20 cellular contexts compared by ENCODE assay signal in the genomic region with DNA sequence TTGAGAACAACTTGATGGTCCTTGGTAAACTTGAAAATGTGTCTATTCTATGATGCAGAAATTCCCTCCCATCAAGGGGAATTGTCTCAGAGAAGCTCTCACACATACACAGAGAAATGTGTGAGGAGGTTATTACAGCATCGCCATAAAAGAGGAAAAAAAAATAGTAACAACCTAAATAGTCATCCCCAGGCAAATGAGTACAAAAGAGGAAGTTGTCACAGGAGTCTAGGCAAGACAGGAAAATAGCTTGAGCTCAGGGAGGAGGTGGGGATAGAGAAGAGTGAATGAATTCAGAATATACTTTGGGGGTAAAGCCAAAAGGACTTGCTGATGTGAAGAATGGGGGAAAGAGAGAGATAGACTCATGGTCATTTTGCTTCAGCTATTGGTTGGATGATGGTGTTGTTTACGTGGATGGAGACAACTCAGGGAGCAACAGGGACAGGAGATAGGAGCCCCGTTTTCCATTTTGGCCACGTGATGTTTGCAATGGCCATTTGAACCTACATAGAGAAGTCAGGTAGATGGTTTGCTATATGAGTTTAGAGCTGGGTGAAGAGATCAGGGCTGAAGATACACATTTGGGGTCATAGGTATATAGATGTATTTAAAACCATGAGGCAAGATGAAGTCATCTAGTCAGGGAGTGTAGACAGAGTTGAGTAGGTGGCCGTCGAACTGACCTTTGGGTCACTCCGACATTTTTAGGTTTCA. TPM values are rescaled to one million over a fixed set of nuclear protein-coding genes. Genes with fewer than 3 reads are reported as not detected.
A peak's percentile ranks its signal among the peaks of the same experiment; 100 is the strongest.
DNase-seq lines count a peak whose midpoint lies in the region; ATAC-seq, FAIRE-seq and TF ChIP-seq lines count a peak whose summit lies in the region.
"Had no signal": no experiment of that assay in that cellular context is flagged by ENCODE, and none has a peak within 500 bp of the region (broad histone marks: within the 10 kb centered on the region; RNA-seq: fewer than 3 reads in every experiment).

No MANE protein-coding gene starts in this region.

- POLR2A ChIA-PET in K562 (lab: Yijun Ruan, JAX): interaction anchor here (0.6 to 2.0 kb wide), 4 partner anchors 9 to 118 kb away, joined by 3 to 5 read pairs (median 3); no protein-coding TSS in a partner anchor

- TF ChIP-seq CTCF in K562 (IDR thresholded peaks at IDR 0.05 in 2 of 3, conservative IDR thresholded peaks at IDR 0.05 in 1 of 3; ENCODE audit: insufficient read depth in 2 of 3, low read depth in 1 of 3, low read length in 3 of 3): no peak
- no peak for TF ChIP-seq CTCF in BE2C (IDR thresholded peaks at IDR 0.05; ENCODE audit: low read depth, low read length)

- H4K20me1 ChIP-seq in BLaER1 (no peaks in the 10 kb centered on the region), K562 (replicated peaks; ENCODE audit: control insufficient read depth, insufficient read depth, low read length) (no peaks in the 10 kb centered on the region)

- in situ Hi-C loops in K562 (cut with MboI): no loop called here

- H3K9me3 ChIP-seq in BLaER1 (no peaks in the 10 kb centered on the region), K562 (replicated peaks; ENCODE audit: control insufficient read depth, insufficient read depth, low read depth, low read length) (no peaks in the 10 kb centered on the region), BE2C (no peaks in the 10 kb centered on the region)

- H3K4me3 ChIP-seq in BLaER1: no peak overlapping the region
- no peak overlapping the region for H3K4me3 ChIP-seq in K562
- no peak overlapping the region for H3K4me3 ChIP-seq in BE2C (ENCODE audit: low read depth, low read length)

- no peak for TF ChIP-seq POLR2A in K562 (conservative IDR thresholded peaks at IDR 0.05)

- TF ChIP-seq EP300 in K562 (IDR thresholded peaks at IDR 0.05; ENCODE audit: low read length): no peak

- H3K9me1 ChIP-seq in K562 (ENCODE audit: control insufficient read depth, insufficient read depth, low read length): no peaks in the 10 kb centered on the region

- no peak for FAIRE-seq in K562 (lab: Jason Lieb, UNC)
- FAIRE-seq: A204.1 had no signal

- peak; percentile 44 for DNase-seq in KG1 (lab: John Stamatoyannopoulos, UW)
- DNase-seq in NOMO-1 treated with dmso at 0.1 percent for 144 hours (lab: John Stamatoyannopoulos, UW; ENCODE audit: unreplicated experiment): peak; percentile 79
- DNase-seq in K562 (ENCODE audit: extremely low read depth in 1 of 4, low spot score in 3 of 4): no peak
- no peak for DNase-seq in BE2C
- no peak for DNase-seq in ureter (ENCODE audit: low spot score)
- DNase-seq in anterior cingulate cortex (lab: John Stamatoyannopoulos, UW): no peak
- DNase-seq in activated CD4-positive, alpha-beta T cell treated with anti-CD3 and anti-CD28 coated beads for 48 hours: no peak
- DNase-seq: CD8-positive, alpha-beta memory T cell; NCI-H1105; NCI-H1930; NCI-H2171 treated with DMSO at 0.1 percent for 48 hours; NCI-H82; PC-3; T-helper 2 cell had no signal

- H2AFZ ChIP-seq in K562 (ENCODE audit: low read depth, low read length): no peak overlapping the region

- H3K4me1 ChIP-seq in BLaER1 (peaks cover 20% of the 10 kb centered on the region), K562 (replicated peaks in 1 of 2; ENCODE audit: control insufficient read depth in 2 of 2, insufficient read depth in 2 of 2, low read length in 2 of 2) (no peaks in the 10 kb centered on the region; a peak in 1 of 5 replicates), BE2C (no peaks in the 10 kb centered on the region)

- H3K4me2 ChIP-seq in BLaER1 (peak overlapping the region; percentile 19), K562 (ENCODE audit: insufficient read depth, low read length) (no peak overlapping the region)

- WGBS in K562 (ENCODE audit: insufficient coverage, low coverage, missing lambda C conversion rate): 0% methylated on average over 7 of the region's 7 CpGs

- H3K36me3 ChIP-seq in BLaER1: no peaks in the 10 kb centered on the region
- no peaks in the 10 kb centered on the region for H3K36me3 ChIP-seq in K562 (ENCODE audit: control insufficient read depth, insufficient read depth, low read length)
- no peaks in the 10 kb centered on the region for H3K36me3 ChIP-seq in BE2C

- H3K27me3 ChIP-seq in BLaER1: no peaks in the 10 kb centered on the region
- H3K27me3 ChIP-seq in K562 (ENCODE audit: control insufficient read depth in 2 of 2, insufficient read depth in 2 of 2, low read length in 2 of 2): peaks cover 0 to 12% of the 10 kb centered on the region in 2 experiments; a peak in 2 of 5 replicates
- H3K27me3 ChIP-seq in BE2C: no peaks in the 10 kb centered on the region

- no TSS peak for BruUV-seq in K562 (replicated peaks; lab: Mats Ljungman, UMichigan)

- H3K9ac ChIP-seq in BLaER1 (no peak overlapping the region), K562 (ENCODE audit: insufficient read depth in 1 of 2, low read depth in 2 of 2, low read length in 2 of 2) (no peak overlapping the region)

- H3K79me2 ChIP-seq in K562 (ENCODE audit: control insufficient read depth, insufficient read depth, low read length): no peaks in the 10 kb centered on the region

- CTCF ChIA-PET in K562 (lab: Yijun Ruan, JAX; ENCODE audit: low intra/inter-chr PET ratio): no interaction called here

- intact Hi-C loops in K562 (cut with micrococcal nuclease): no loop called here

- no peak overlapping the region for H3K27ac ChIP-seq in BLaER1
- H3K27ac ChIP-seq in K562 (ENCODE audit: extremely low read depth, low read depth, low read length): no peak overlapping the region

- ATAC-seq in K562: no peak
- ATAC-seq: PC-3, SK-N-SH treated with all-trans-retinoic acid at 6 μM for 48 hours had no signal

- no peak for TF ChIP-seq RAD21 in K562 (CRISPR knock-in tag; conservative IDR thresholded peaks at IDR 0.05 in 1 of 2, IDR thresholded peaks at IDR 0.05 in 1 of 2)

TF ChIP-seq in K562, 482 proteins besides CTCF, POLR2A, EP300 and RAD21:
- TF ChIP-seq L3MBTL2 (IDR thresholded peaks at IDR 0.05) (peak; percentile 52), EZH2 (IDR thresholded peaks at IDR 0.05; ENCODE audit: borderline replicate concordance, low read depth, low read length) (no peak)

RNA-seq across cellular contexts. Expression of a gene that starts 20.3 kb away (rescaled TPM):
- not detected in 2 replicates for total RNA-seq in K562 (2011; cell fraction: chromatin; rRNA removed; ENCODE audit: low replicate concordance)
- not detected in 2 replicates for total RNA-seq in K562 (2011; cell fraction: nucleolus; rRNA removed)
- total RNA-seq in K562 (2011; cell fraction: nucleoplasm; rRNA removed): not detected in 2 replicates
- total RNA-seq in K562 (2014; rRNA removed) (not detected in 2 replicates), K562 (2014; rRNA removed; fragmentation: Illumina TruSeq; extraction: Trizol) (not detected in 2 replicates), K562 (2015; rRNA removed; fragmentation: Illumina TruSeq; extraction: Trizol) (not detected in 2 replicates), K562 (2021) (not detected in 2 replicates), ureter (not detected)
- polyA plus RNA-seq in K562 (2011; rRNA removed) (not detected in 2 replicates), K562 (2014; fragmentation: Illumina TruSeq; extraction: Trizol) (not detected in 2 replicates), K562 (2014; fragmentation: Nextera tagmentation; extraction: Ambion mirVana) (not detected), K562 (2014; rRNA removed) (not detected in 2 replicates)
- polyA plus RNA-seq in K562 (2011; cell fraction: cytosol; rRNA removed): not detected in 2 replicates
- polyA plus RNA-seq in K562 (2011; cell fraction: nucleus; rRNA removed): not detected in 2 replicates
- polyA plus RNA-seq in K562 (2012): not detected in 2 replicates
- not detected in 2 replicates for polyA minus RNA-seq in K562 (2011; rRNA and poly(A)+ RNA removed)
- not detected in 2 replicates for polyA minus RNA-seq in K562 (2011; cell fraction: cytosol; rRNA and poly(A)+ RNA removed)
- not detected in 2 replicates for polyA minus RNA-seq in K562 (2011; cell fraction: nucleus; rRNA and poly(A)+ RNA removed)
- polyA plus RNA-seq in BE2C (2012; ENCODE audit: insufficient read depth, insufficient read length, low read depth): not detected
- total RNA-seq: CD8-positive, alpha-beta memory T cell; Daoy; H4; NCI-H460; PC-3 had no signal
- polyA plus RNA-seq: CD8-positive, alpha-beta memory T cell had no signal

RNA-seq across cellular contexts. Expression of a gene that starts 33.8 kb away (rescaled TPM):
- 59.6 and 73.4 TPM in 2 replicates for total RNA-seq in K562 (2011; cell fraction: chromatin; rRNA removed; ENCODE audit: low replicate concordance)
- total RNA-seq in K562 (2011; cell fraction: nucleolus; rRNA removed): 47.6 and 52.5 TPM in 2 replicates
- 56.4 and 62.1 TPM in 2 replicates for total RNA-seq in K562 (2011; cell fraction: nucleoplasm; rRNA removed)
- total RNA-seq in K562 (2014; rRNA removed) (5.2 and 6.7 TPM in 2 replicates), K562 (2014; rRNA removed; fragmentation: Illumina TruSeq; extraction: Trizol) (7.2 and 7.3 TPM in 2 replicates), K562 (2015; rRNA removed; fragmentation: Illumina TruSeq; extraction: Trizol) (6.1 and 6.3 TPM in 2 replicates), K562 (2021) (13.0 and 13.7 TPM in 2 replicates), ureter (32.1 TPM)
- polyA plus RNA-seq in K562 (2011; rRNA removed) (22.2 and 22.8 TPM in 2 replicates), K562 (2014; fragmentation: Illumina TruSeq; extraction: Trizol) (10.8 and 12.0 TPM in 2 replicates), K562 (2014; fragmentation: Nextera tagmentation; extraction: Ambion mirVana) (1 to 10 TPM; 2.1 to 3.2 TPM), K562 (2014; rRNA removed) (9.8 and 15.0 TPM in 2 replicates)
- 23.9 and 26.3 TPM in 2 replicates for polyA plus RNA-seq in K562 (2011; cell fraction: cytosol; rRNA removed)
- polyA plus RNA-seq in K562 (2011; cell fraction: nucleus; rRNA removed): 35.0 and 39.9 TPM in 2 replicates
- 6.7 and 7.5 TPM in 2 replicates for polyA plus RNA-seq in K562 (2012)
- polyA minus RNA-seq in K562 (2011; rRNA and poly(A)+ RNA removed): 20.3 and 23.9 TPM in 2 replicates
- 8.4 and 14.6 TPM in 2 replicates for polyA minus RNA-seq in K562 (2011; cell fraction: cytosol; rRNA and poly(A)+ RNA removed)
- 18.8 and 22.4 TPM in 2 replicates for polyA minus RNA-seq in K562 (2011; cell fraction: nucleus; rRNA and poly(A)+ RNA removed)
- polyA plus RNA-seq in BE2C (2012; ENCODE audit: insufficient read depth, insufficient read length, low read depth): 23.5 TPM

Comparison
In these comparisons a context has a peak if more than half of its experiments do, and no peak if none do; other contexts are left out.
1. DNase-seq: peak in KG1 (single experiment) and NOMO-1 treated with dmso at 0.1 percent for 144 hours (single experiment); none in K562 (0 of 4), BE2C (single experiment), ureter (single experiment), anterior cingulate cortex (0 of 58) and activated CD4-positive, alpha-beta T cell treated with anti-CD3 and anti-CD28 coated beads for 48 hours (single experiment).